Comparison of ENCODE assay signal across 9 cellular contexts in the genomic region with DNA sequence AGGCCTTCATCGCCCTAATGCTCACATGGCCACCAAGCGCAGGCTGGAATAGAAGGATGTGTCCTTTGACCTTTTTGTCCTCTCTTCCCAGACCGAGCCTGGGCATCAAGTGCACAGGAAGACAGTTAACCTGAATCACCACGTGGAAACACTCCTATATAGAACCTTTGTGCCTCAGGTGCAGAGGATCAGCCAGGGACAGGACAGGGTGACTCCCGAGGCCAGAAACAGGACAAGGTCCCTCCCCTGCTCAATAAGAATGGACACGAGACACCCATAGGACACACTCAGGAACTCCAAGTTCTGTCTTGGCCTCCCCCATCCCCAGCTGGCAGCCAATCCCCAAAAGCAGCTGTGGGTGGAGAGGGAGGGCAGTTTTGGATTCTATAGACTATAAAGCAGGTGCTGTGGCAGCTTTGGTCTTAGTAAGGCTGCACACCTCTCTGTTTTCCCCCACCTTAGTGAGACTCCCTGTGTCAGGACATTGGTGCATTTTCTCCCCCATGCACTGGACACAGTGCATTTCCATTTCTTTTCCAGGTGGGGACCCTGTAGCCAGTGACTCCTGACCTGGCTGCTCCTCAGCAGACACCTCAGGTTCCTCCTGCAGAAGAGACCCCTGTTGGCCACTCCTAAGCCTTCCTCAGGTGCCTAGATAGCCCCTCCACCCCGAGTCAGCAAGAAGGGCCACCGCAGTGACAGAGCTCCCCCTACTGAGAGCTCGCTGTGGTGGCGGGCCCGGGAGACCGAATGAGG.
A peak's percentile ranks its signal among the peaks of the same experiment; 100 is the strongest.
DNase-seq lines count a peak whose midpoint lies in the region; ATAC-seq and TF ChIP-seq lines count a peak whose summit lies in the region.
"Had no signal": no experiment of that assay in that cellular context is flagged by ENCODE, and none has a peak within 500 bp of the region (broad histone marks: within the 10 kb centered on the region; RNA-seq: fewer than 3 reads in every experiment).

No MANE protein-coding gene starts in this region.

- H3K4me1 ChIP-seq in RWPE2 (ENCODE audit: insufficient read depth, poor library complexity, severe bottlenecking) (peaks cover 14% of the 10 kb centered on the region), iPS DF 6.9 (ENCODE audit: control insufficient read depth, insufficient read depth, low read length) (no peaks in the 10 kb centered on the region)

- TF ChIP-seq CTCF in RWPE2 (IDR thresholded peaks at IDR 0.05; ENCODE audit: poor library complexity, severe bottlenecking), result peak; percentile 36

- H3K36me3 ChIP-seq in RWPE2 (ENCODE audit: low read depth) (no peaks in the 10 kb centered on the region), iPS DF 6.9 (ENCODE audit: control insufficient read depth, insufficient read depth, low read length) (no peaks in the 10 kb centered on the region)

- H3K4me3 Mint-ChIP-seq in activated naive CD8-positive, alpha-beta T cell treated with anti-CD3 and anti-CD28 coated beads, Interleukin-2, amount 50 U/mL, for 24 hours, result no peak overlapping the region
- H3K4me3 Mint-ChIP-seq in effector memory CD8-positive, alpha-beta T cell, result no peak overlapping the region
- H3K4me3 Mint-ChIP-seq: central memory CD8-positive, alpha-beta T cell had no signal

- H3K9me3 Mint-ChIP-seq in activated naive CD8-positive, alpha-beta T cell treated with anti-CD3 and anti-CD28 coated beads, Interleukin-2, amount 50 U/mL, for 24 hours, result no peaks in the 10 kb centered on the region
- H3K9me3 Mint-ChIP-seq in effector memory CD8-positive, alpha-beta T cell, result no peaks in the 10 kb centered on the region
- H3K9me3 Mint-ChIP-seq: central memory CD8-positive, alpha-beta T cell had no signal

- ATAC-seq in GM21576 (IDR thresholded peaks at IDR 0.05; ENCODE audit: unreplicated experiment) (peak; percentile 81), RWPE2 (ENCODE audit: low read depth) (no peak)
- peak; percentile 89 for ATAC-seq in activated naive CD8-positive, alpha-beta T cell treated with anti-CD3 and anti-CD28 coated beads, Interleukin-2, amount 50 U/mL, for 24 hours
- ATAC-seq in effector memory CD8-positive, alpha-beta T cell (replicated peaks), result no peak

- no peaks in the 10 kb centered on the region for H3K27me3 ChIP-seq in RWPE2 (ENCODE audit: insufficient read depth, poor library complexity, severe bottlenecking)
- H3K27me3 ChIP-seq in iPS DF 6.9 (ENCODE audit: control insufficient read depth, insufficient read depth, low read length), result no peaks in the 10 kb centered on the region

- WGBS in iPS DF 6.9 (ENCODE audit: insufficient coverage, insufficient read length), result no CpG with 5 or more reads among the region's 12 CpGs

- DNase-seq in ELF-1 (ENCODE audit: low read depth, low spot score) (peak; percentile 86), HuH-7.5 (ENCODE audit: low spot score) (peak; percentile 43), RWPE2 (ENCODE audit: low spot score) (no peak), iPS DF 6.9 (ENCODE audit: low read depth, low spot score) (peak; percentile 67)
- DNase-seq in activated naive CD8-positive, alpha-beta T cell treated with anti-CD3 and anti-CD28 coated beads, Interleukin-2, amount 50 U/mL, for 24 hours, result peak; percentile 77
- peak; percentile 68 for DNase-seq in stimulated activated CD4-positive, alpha-beta T cell treated with anti-CD3 and anti-CD28 coated beads, Interleukin-4, amount 100 ng/mL, for 1 hour
- DNase-seq in effector memory CD8-positive, alpha-beta T cell, result no peak

- no peaks in the 10 kb centered on the region for H3K27me3 Mint-ChIP-seq in activated naive CD8-positive, alpha-beta T cell treated with anti-CD3 and anti-CD28 coated beads, Interleukin-2, amount 50 U/mL, for 24 hours
- H3K27me3 Mint-ChIP-seq in effector memory CD8-positive, alpha-beta T cell, result peaks cover 25 to 32% of the 10 kb centered on the region in 2 donors

- no peaks in the 10 kb centered on the region for H3K36me3 Mint-ChIP-seq in activated naive CD8-positive, alpha-beta T cell treated with anti-CD3 and anti-CD28 coated beads, Interleukin-2, amount 50 U/mL, for 24 hours (ENCODE audit: low read depth)
- H3K36me3 Mint-ChIP-seq in effector memory CD8-positive, alpha-beta T cell (ENCODE audit: insufficient read depth), result no peaks in the 10 kb centered on the region

- H3K27ac Mint-ChIP-seq in activated naive CD8-positive, alpha-beta T cell treated with anti-CD3 and anti-CD28 coated beads, Interleukin-2, amount 50 U/mL, for 24 hours, result no peak overlapping the region
- no peak overlapping the region for H3K27ac Mint-ChIP-seq in effector memory CD8-positive, alpha-beta T cell

- H3K4me1 Mint-ChIP-seq in activated naive CD8-positive, alpha-beta T cell treated with anti-CD3 and anti-CD28 coated beads, Interleukin-2, amount 50 U/mL, for 24 hours, result peaks cover 24% of the 10 kb centered on the region
- H3K4me1 Mint-ChIP-seq in effector memory CD8-positive, alpha-beta T cell (ENCODE audit: low read depth in 2 of 2), result peaks cover 3 to 4% of the 10 kb centered on the region in 2 donors
- H3K4me1 Mint-ChIP-seq: central memory CD8-positive, alpha-beta T cell had no signal

- H3K27ac ChIP-seq in RWPE2 (ENCODE audit: poor library complexity, severe bottlenecking) (no peak overlapping the region), iPS DF 6.9 (ENCODE audit: low read length) (no peak overlapping the region)

- H3K9me3 ChIP-seq in RWPE2 (ENCODE audit: severe bottlenecking), result no peaks in the 10 kb centered on the region
- H3K9me3 ChIP-seq in iPS DF 6.9 (ENCODE audit: control insufficient read depth, insufficient read depth, low read length), result no peaks in the 10 kb centered on the region

- H3K4me3 ChIP-seq in RWPE2 (ENCODE audit: severe bottlenecking) (no peak overlapping the region), iPS DF 6.9 (ENCODE audit: low read length) (no peak overlapping the region)

Comparison
In these comparisons a context has a peak if more than half of its experiments do, and no peak if none do; other contexts are left out.
1. DNase-seq: peak in ELF-1 (single experiment), HuH-7.5 (single experiment), activated naive CD8-positive, alpha-beta T cell treated with anti-CD3 and anti-CD28 coated beads, Interleukin-2, amount 50 U/mL, for 24 hours (single experiment), iPS DF 6.9 (single experiment) and stimulated activated CD4-positive, alpha-beta T cell treated with anti-CD3 and anti-CD28 coated beads, Interleukin-4, amount 100 ng/mL, for 1 hour (single experiment); none in RWPE2 (single experiment) and effector memory CD8-positive, alpha-beta T cell (0 of 3).
2. ATAC-seq: peak in GM21576 (single experiment) and activated naive CD8-positive, alpha-beta T cell treated with anti-CD3 and anti-CD28 coated beads, Interleukin-2, amount 50 U/mL, for 24 hours (single experiment); none in RWPE2 (single experiment) and effector memory CD8-positive, alpha-beta T cell (single experiment).